ENCODE assay signal across 1 cellular context in genomic region chr20:49823152-49823847, GRCh38.
TF ChIP-seq lines count a peak whose summit lies in the region.

No MANE protein-coding gene starts in this region.

TF ChIP-seq in GM12878, 131 proteins besides CTCF, POLR2A, EP300 and RAD21 (continued from another document):
- TF ChIP-seq REST (IDR thresholded peaks at IDR 0.05; ENCODE audit: low read depth, low read length) = no peak
- TF ChIP-seq CBX3 (IDR thresholded peaks at IDR 0.05; ENCODE audit: borderline replicate concordance, low read depth) = no peak
- TF ChIP-seq EED (IDR thresholded peaks at IDR 0.05; ENCODE audit: low read depth) = no peak
- no peak for TF ChIP-seq POLR2AphosphoS2 (IDR thresholded peaks at IDR 0.05; ENCODE audit: low read depth, low read length)
- no peak for TF ChIP-seq ZBED1 (IDR thresholded peaks at IDR 0.05; ENCODE audit: borderline replicate concordance)
- no peak for TF ChIP-seq ZZZ3 (IDR thresholded peaks at IDR 0.05; ENCODE audit: control insufficient read depth, insufficient read length, low read depth)
- TF ChIP-seq CREB1 (IDR thresholded peaks at IDR 0.05; ENCODE audit: low read depth) = no peak
- TF ChIP-seq HDGF (IDR thresholded peaks at IDR 0.05) = no peak
- TF ChIP-seq TCF12 (IDR thresholded peaks at IDR 0.05; ENCODE audit: low read depth, low read length) = no peak
- peak; percentile 87 for TF ChIP-seq TCF7 (IDR thresholded peaks at IDR 0.05; ENCODE audit: borderline replicate concordance)
- peak; percentile 33; the same call in 1 of the 2 replicates for TF ChIP-seq ATF7 (IDR thresholded peaks at IDR 0.05; ENCODE audit: low read depth)
- no peak for TF ChIP-seq USF2 (IDR thresholded peaks at IDR 0.05; ENCODE audit: borderline replicate concordance, low read depth, low read length)
- no peak for TF ChIP-seq RBBP5 (conservative IDR thresholded peaks at IDR 0.05)
